Comparison of ENCODE assay signal across 9 cellular contexts in the genomic region with DNA sequence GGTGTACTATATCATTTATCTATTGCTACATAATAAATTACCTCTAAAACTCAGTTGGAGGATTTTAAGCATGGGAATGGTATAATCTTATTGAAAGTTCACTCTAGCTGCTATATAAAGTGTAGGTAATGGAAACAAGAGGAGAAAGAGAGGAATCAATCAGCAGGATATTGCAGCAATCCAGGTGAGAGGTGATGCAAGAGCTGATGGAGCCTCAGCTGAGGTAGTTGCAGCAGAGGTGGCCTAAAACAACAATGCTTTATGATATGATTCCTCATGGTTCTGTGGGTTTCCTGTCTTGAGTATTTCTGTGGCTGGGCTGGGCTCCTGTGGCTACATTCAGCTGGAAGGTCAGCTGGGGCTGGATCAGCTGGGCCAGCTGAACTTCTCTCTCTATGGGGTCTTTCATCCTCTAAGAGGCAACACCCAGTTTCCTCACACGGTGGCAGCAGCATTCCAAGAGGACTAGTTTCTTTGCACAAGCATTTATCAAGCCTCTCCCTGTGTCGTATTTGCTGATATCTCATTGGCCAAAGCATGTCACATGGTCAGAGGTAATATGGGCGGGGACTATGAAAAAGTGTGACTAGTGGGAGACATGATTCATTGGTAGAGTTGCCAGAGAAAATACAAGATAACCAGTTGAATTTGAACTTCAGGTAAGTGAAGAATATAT.
A peak's percentile ranks its signal among the peaks of the same experiment; 100 is the strongest.
DNase-seq lines count a peak whose midpoint lies in the region; ATAC-seq and TF ChIP-seq lines count a peak whose summit lies in the region.
"Had no signal": no experiment of that assay in that cellular context is flagged by ENCODE, and none has a peak within 500 bp of the region (broad histone marks: within the 10 kb centered on the region; RNA-seq: fewer than 3 reads in every experiment).

No MANE protein-coding gene starts in this region.

- H3K9me3 ChIP-seq in OCI-LY7 (ENCODE audit: low read length) = no peaks in the 10 kb centered on the region
- H3K9me3 ChIP-seq in prostate gland = no peaks in the 10 kb centered on the region
- no peaks in the 10 kb centered on the region for H3K9me3 ChIP-seq in thyroid gland

- H3K9me2 ChIP-seq in OCI-LY7 (ENCODE audit: insufficient read depth, low read length) = no peaks in the 10 kb centered on the region

- no TSS peak for BruUV-seq in OCI-LY7 (replicated peaks; lab: Mats Ljungman, UMichigan)

- no peaks in the 10 kb centered on the region for H3K36me3 ChIP-seq in OCI-LY7 (ENCODE audit: insufficient read depth, low read length)
- no peaks in the 10 kb centered on the region for H3K36me3 ChIP-seq in prostate gland
- H3K36me3 ChIP-seq in thyroid gland = no peaks in the 10 kb centered on the region

- no peak for TF ChIP-seq POLR2A in prostate gland (IDR thresholded peaks at IDR 0.05)
- TF ChIP-seq POLR2A in thyroid gland (IDR thresholded peaks at IDR 0.05) = no peak

- intact Hi-C loops in OCI-LY7 (cut with micrococcal nuclease; ENCODE audit: unreplicated experiment) (no loop called here), prostate gland (cut with DNase I) (no loop called here), thyroid gland (cut with DNase I) (no loop called here)

- peak; percentile 40; the same call in 1 of the 2 replicates for TF ChIP-seq CTCF in GM12874 (IDR thresholded peaks at IDR 0.05; ENCODE audit: insufficient read depth, low read depth, low read length)
- TF ChIP-seq CTCF in OCI-LY7 (conservative IDR thresholded peaks at IDR 0.05; ENCODE audit: low read length) = peak; percentile 71
- TF ChIP-seq CTCF in prostate gland (IDR thresholded peaks at IDR 0.05) = peak in 1 of 4 experiments; percentile 15
- TF ChIP-seq CTCF in thyroid gland (IDR thresholded peaks at IDR 0.05) = no peak

- H3K27ac ChIP-seq in OCI-LY7 (ENCODE audit: low read depth, low read length, poor library complexity, severe bottlenecking) (no peak overlapping the region), prostate gland (no peak overlapping the region), thyroid gland (no peak overlapping the region)

- no peaks in the 10 kb centered on the region for H3K27me3 ChIP-seq in prostate gland (replicated peaks; ENCODE audit: insufficient read depth)
- no peaks in the 10 kb centered on the region for H3K27me3 ChIP-seq in thyroid gland

- CTCF ChIA-PET in OCI-LY7 (lab: Charles Lee; ENCODE audit: unreplicated experiment) = no interaction called here

- no peaks in the 10 kb centered on the region for H3K4me1 ChIP-seq in OCI-LY7 (ENCODE audit: insufficient read depth, low read length, poor library complexity, severe bottlenecking)
- H3K4me1 ChIP-seq in prostate gland (replicated peaks) = no peaks in the 10 kb centered on the region
- no peaks in the 10 kb centered on the region for H3K4me1 ChIP-seq in thyroid gland

- 38% methylated on average over 3 of the region's 3 CpGs for WGBS in prostate gland
- 40 to 52% methylated on average over 3 of the region's 3 CpGs for WGBS in thyroid gland, 2 donors

- no peaks in the 10 kb centered on the region for H3K79me2 ChIP-seq in OCI-LY7 (ENCODE audit: insufficient read depth, low read depth, low read length)

- no peak overlapping the region for H3K4me3 ChIP-seq in OCI-LY7 (ENCODE audit: low read depth, low read length, poor library complexity, severe bottlenecking)
- H3K4me3 ChIP-seq in prostate gland = no peak overlapping the region
- no peak overlapping the region for H3K4me3 ChIP-seq in thyroid gland (replicated peaks in 1 of 3)

- POLR2A ChIA-PET in OCI-LY7 (lab: Charles Lee) = no interaction called here

- H3K4me2 ChIP-seq in OCI-LY7 (ENCODE audit: low read length) = no peak overlapping the region

- H4K20me1 ChIP-seq in OCI-LY7 (ENCODE audit: insufficient read depth, low read length) = no peaks in the 10 kb centered on the region

- DNase-seq in COLO829 (ENCODE audit: low spot score) (peak; percentile 58), OCI-LY7 (ENCODE audit: low spot score) (peak; percentile 57), iPS DF 4.7 (ENCODE audit: extremely low read depth, low spot score) (peak; percentile 72), prostate gland (ENCODE audit: low spot score) (no peak), thyroid gland (no peak)
- DNase-seq: foreskin fibroblast had no signal

- 0 out of 2 replicates have a peak overlapping the region, but pooled peaks have one; percentile 15 for H2AFZ ChIP-seq in OCI-LY7 (ENCODE audit: low read length)

- ATAC-seq in GM21381 (IDR thresholded peaks at IDR 0.05; ENCODE audit: unreplicated experiment) (no peak), GM19035 (IDR thresholded peaks at IDR 0.05; ENCODE audit: unreplicated experiment) (no peak)

Comparison
In these comparisons a context has a peak if more than half of its experiments do, and no peak if none do; other contexts are left out.
1. DNase-seq: peak in COLO829 (single experiment), OCI-LY7 (single experiment) and iPS DF 4.7 (single experiment); none in prostate gland (single experiment) and thyroid gland (0 of 2).
2. CTCF ChIP-seq: peak in GM12874 (single experiment) and OCI-LY7 (single experiment); none in thyroid gland (0 of 6).